1 cellular context compared by ENCODE assay signal in genomic region chr17:60135160-60135950, GRCh38.
TF ChIP-seq lines count a peak whose summit lies in the region.

No MANE protein-coding gene starts in this region.

TF ChIP-seq in HepG2, 621 proteins besides CTCF, POLR2A, EP300 and RAD21 (continued from another document and continues in another):
- TF ChIP-seq, protein P1, sequence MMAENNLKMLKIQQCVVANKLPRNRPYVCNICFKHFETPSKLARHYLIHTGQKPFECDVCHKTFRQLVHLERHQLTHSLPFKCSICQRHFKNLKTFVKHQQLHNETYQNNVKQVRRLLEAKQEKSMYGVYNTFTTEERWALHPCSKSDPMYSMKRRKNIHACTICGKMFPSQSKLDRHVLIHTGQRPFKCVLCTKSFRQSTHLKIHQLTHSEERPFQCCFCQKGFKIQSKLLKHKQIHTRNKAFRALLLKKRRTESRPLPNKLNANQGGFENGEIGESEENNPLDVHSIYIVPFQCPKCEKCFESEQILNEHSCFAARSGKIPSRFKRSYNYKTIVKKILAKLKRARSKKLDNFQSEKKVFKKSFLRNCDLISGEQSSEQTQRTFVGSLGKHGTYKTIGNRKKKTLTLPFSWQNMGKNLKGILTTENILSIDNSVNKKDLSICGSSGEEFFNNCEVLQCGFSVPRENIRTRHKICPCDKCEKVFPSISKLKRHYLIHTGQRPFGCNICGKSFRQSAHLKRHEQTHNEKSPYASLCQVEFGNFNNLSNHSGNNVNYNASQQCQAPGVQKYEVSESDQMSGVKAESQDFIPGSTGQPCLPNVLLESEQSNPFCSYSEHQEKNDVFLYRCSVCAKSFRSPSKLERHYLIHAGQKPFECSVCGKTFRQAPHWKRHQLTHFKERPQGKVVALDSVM (CRISPR knock-in tag; IDR thresholded peaks at IDR 0.05): no peak
- TF ChIP-seq ZC3H13 (CRISPR knock-in tag; IDR thresholded peaks at IDR 0.05): no peak
- TF ChIP-seq ZSCAN29 (CRISPR knock-in tag; conservative IDR thresholded peaks at IDR 0.05): no peak
- TF ChIP-seq SIX1 (CRISPR knock-in tag; IDR thresholded peaks at IDR 0.05; ENCODE audit: borderline replicate concordance): no peak; the same call in 1 of the 2 replicates
- TF ChIP-seq ZNF878 (CRISPR knock-in tag; IDR thresholded peaks at IDR 0.05): no peak
- TF ChIP-seq TAF15 (IDR thresholded peaks at IDR 0.05; ENCODE audit: low read depth, low read length, poor library complexity, severe bottlenecking): no peak
- TF ChIP-seq JUNB (CRISPR knock-in tag; IDR thresholded peaks at IDR 0.05; ENCODE audit: borderline replicate concordance): no peak; the same call in 1 of the 2 replicates
- no peak for TF ChIP-seq NR2C2 (CRISPR knock-in tag; IDR thresholded peaks at IDR 0.05; ENCODE audit: borderline replicate concordance)
- 0 out of 2 replicates have a peak, but pooled peaks have one; percentile 32 for TF ChIP-seq ARHGAP35 (CRISPR knock-in tag; IDR thresholded peaks at IDR 0.05; ENCODE audit: borderline replicate concordance)
- TF ChIP-seq CBX1 (IDR thresholded peaks at IDR 0.05; ENCODE audit: low read depth): no peak
- TF ChIP-seq ZNF564 (CRISPR knock-in tag; IDR thresholded peaks at IDR 0.05): peak; percentile 73; the same call in 1 of the 2 replicates
- no peak for TF ChIP-seq SNAI1 (CRISPR knock-in tag; IDR thresholded peaks at IDR 0.05; ENCODE audit: borderline replicate concordance)
- TF ChIP-seq MLX (CRISPR knock-in tag; IDR thresholded peaks at IDR 0.05): no peak
- TF ChIP-seq MXD4 (CRISPR knock-in tag; IDR thresholded peaks at IDR 0.05): peak; percentile 79
- TF ChIP-seq, protein P2, sequence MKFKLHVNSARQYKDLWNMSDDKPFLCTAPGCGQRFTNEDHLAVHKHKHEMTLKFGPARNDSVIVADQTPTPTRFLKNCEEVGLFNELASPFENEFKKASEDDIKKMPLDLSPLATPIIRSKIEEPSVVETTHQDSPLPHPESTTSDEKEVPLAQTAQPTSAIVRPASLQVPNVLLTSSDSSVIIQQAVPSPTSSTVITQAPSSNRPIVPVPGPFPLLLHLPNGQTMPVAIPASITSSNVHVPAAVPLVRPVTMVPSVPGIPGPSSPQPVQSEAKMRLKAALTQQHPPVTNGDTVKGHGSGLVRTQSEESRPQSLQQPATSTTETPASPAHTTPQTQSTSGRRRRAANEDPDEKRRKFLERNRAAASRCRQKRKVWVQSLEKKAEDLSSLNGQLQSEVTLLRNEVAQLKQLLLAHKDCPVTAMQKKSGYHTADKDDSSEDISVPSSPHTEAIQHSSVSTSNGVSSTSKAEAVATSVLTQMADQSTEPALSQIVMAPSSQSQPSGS (CRISPR knock-in tag; IDR thresholded peaks at IDR 0.05): peak; percentile 74; the same call in 1 of the 2 replicates
- TF ChIP-seq PPARG (CRISPR knock-in tag; conservative IDR thresholded peaks at IDR 0.05): 0 out of 2 replicates have a peak, but pooled peaks have one; percentile 39
- no peak for TF ChIP-seq PHB2 (IDR thresholded peaks at IDR 0.05; ENCODE audit: partially characterized antibody)
- peak; percentile 71; the same call in 1 of the 2 replicates for TF ChIP-seq ZNF670 (CRISPR knock-in tag; IDR thresholded peaks at IDR 0.05; ENCODE audit: borderline replicate concordance)
- peak; percentile 76 for TF ChIP-seq ZBTB20 (CRISPR knock-in tag; IDR thresholded peaks at IDR 0.05; ENCODE audit: borderline replicate concordance, low read depth)
- TF ChIP-seq ZFP62 (CRISPR knock-in tag; IDR thresholded peaks at IDR 0.05): 0 out of 2 replicates have a peak, but pooled peaks have one; percentile 48
- peak; percentile 97 for TF ChIP-seq NFAT5 (CRISPR knock-in tag; IDR thresholded peaks at IDR 0.05)
- peak; percentile 43; the same call in 1 of the 2 replicates for TF ChIP-seq RBFOX2 (IDR thresholded peaks at IDR 0.05; ENCODE audit: low read depth, low read length)
- peak; percentile 74; the same call in 1 of the 2 replicates for TF ChIP-seq ZNF580 (CRISPR knock-in tag; IDR thresholded peaks at IDR 0.05; ENCODE audit: borderline replicate concordance, low read depth)
- TF ChIP-seq ZNF232 (CRISPR knock-in tag; IDR thresholded peaks at IDR 0.05; ENCODE audit: borderline replicate concordance): peak; percentile 83; the same call in 1 of the 2 replicates
- TF ChIP-seq, protein P3, sequence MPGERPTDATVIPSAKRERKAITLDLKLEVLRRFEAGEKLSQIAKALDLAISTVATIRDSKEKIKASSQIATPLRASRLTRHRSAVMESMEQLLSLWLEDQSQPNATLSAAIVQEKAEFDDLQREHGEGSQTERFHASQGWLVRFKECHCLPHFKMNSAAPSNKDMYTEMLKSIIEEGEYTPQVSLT (CRISPR knock-in tag; IDR thresholded peaks at IDR 0.05; ENCODE audit: borderline replicate concordance, low read depth): no peak
- peak; percentile 84; the same call in 1 of the 2 replicates for TF ChIP-seq ZFP41 (CRISPR knock-in tag; IDR thresholded peaks at IDR 0.05; ENCODE audit: borderline replicate concordance)
- peak; percentile 50 for TF ChIP-seq RXRB (CRISPR knock-in tag; IDR thresholded peaks at IDR 0.05; ENCODE audit: borderline replicate concordance)
- peak; percentile 85 for TF ChIP-seq KLF6 (CRISPR knock-in tag; IDR thresholded peaks at IDR 0.05)
- TF ChIP-seq, protein P4, sequence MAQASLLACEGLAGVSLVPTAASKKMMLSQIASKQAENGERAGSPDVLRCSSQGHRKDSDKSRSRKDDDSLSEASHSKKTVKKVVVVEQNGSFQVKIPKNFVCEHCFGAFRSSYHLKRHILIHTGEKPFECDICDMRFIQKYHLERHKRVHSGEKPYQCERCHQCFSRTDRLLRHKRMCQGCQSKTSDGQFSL (CRISPR knock-in tag; IDR thresholded peaks at IDR 0.05): peak; percentile 90
- peak; percentile 44; the same call in 1 of the 2 replicates for TF ChIP-seq POLR2AphosphoS5 (IDR thresholded peaks at IDR 0.05; ENCODE audit: low read depth, low read length)
- TF ChIP-seq ZNF609 (CRISPR knock-in tag; IDR thresholded peaks at IDR 0.05; ENCODE audit: borderline replicate concordance): peak; percentile 58; the same call in 1 of the 2 replicates
- no peak for TF ChIP-seq ZNF3 (CRISPR knock-in tag; IDR thresholded peaks at IDR 0.05)
- TF ChIP-seq SCMH1 (CRISPR knock-in tag; IDR thresholded peaks at IDR 0.05; ENCODE audit: borderline replicate concordance): no peak
- peak; percentile 79 for TF ChIP-seq IRF2 (CRISPR knock-in tag; IDR thresholded peaks at IDR 0.05)
- TF ChIP-seq HOXD1 (CRISPR knock-in tag; IDR thresholded peaks at IDR 0.05): peak; percentile 92
- TF ChIP-seq MED8 (CRISPR knock-in tag; IDR thresholded peaks at IDR 0.05; ENCODE audit: insufficient replicate concordance): peak; percentile 53
- TF ChIP-seq, protein P5, sequence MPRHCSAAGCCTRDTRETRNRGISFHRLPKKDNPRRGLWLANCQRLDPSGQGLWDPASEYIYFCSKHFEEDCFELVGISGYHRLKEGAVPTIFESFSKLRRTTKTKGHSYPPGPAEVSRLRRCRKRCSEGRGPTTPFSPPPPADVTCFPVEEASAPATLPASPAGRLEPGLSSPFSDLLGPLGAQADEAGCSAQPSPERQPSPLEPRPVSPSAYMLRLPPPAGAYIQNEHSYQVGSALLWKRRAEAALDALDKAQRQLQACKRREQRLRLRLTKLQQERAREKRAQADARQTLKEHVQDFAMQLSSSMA (CRISPR knock-in tag; IDR thresholded peaks at IDR 0.05): 0 out of 2 replicates have a peak, but pooled peaks have one; percentile 48
- no peak; the same call in 1 of the 2 replicates for TF ChIP-seq ZIK1 (CRISPR knock-in tag; IDR thresholded peaks at IDR 0.05; ENCODE audit: borderline replicate concordance, low read depth)
- peak; percentile 96 for TF ChIP-seq KMT2B (CRISPR knock-in tag; IDR thresholded peaks at IDR 0.05)
- TF ChIP-seq NR2F6 (IDR thresholded peaks at IDR 0.05): no peak
- no peak for TF ChIP-seq NR2F6 (CRISPR knock-in tag; IDR thresholded peaks at IDR 0.05)
- TF ChIP-seq RBM22 (optimal IDR thresholded peaks at IDR 0.05; ENCODE audit: low read length): no peak
- no peak for TF ChIP-seq FIP1L1 (IDR thresholded peaks at IDR 0.05; ENCODE audit: borderline replicate concordance, insufficient read depth, low read depth, low read length)
- TF ChIP-seq ZSCAN12 (CRISPR knock-in tag; IDR thresholded peaks at IDR 0.05): peak; percentile 69; the same call in 1 of the 2 replicates
- TF ChIP-seq ZNF773 (CRISPR knock-in tag; IDR thresholded peaks at IDR 0.05; ENCODE audit: borderline replicate concordance): peak; percentile 98
- TF ChIP-seq MIXL1 (CRISPR knock-in tag; IDR thresholded peaks at IDR 0.05): 0 out of 2 replicates have a peak, but pooled peaks have one; percentile 15
- peak; percentile 63; the same call in 1 of the 2 replicates for TF ChIP-seq SP140L (CRISPR knock-in tag; IDR thresholded peaks at IDR 0.05; ENCODE audit: borderline replicate concordance)
- TF ChIP-seq ZNF205 (CRISPR knock-in tag; IDR thresholded peaks at IDR 0.05): 0 out of 2 replicates have a peak, but pooled peaks have one; percentile 53
- TF ChIP-seq MTF2 (CRISPR knock-in tag; IDR thresholded peaks at IDR 0.05; ENCODE audit: borderline replicate concordance): no peak
- peak; percentile 55; the same call in 1 of the 2 replicates for TF ChIP-seq DMAP1 (CRISPR knock-in tag; IDR thresholded peaks at IDR 0.05)
- TF ChIP-seq ZNF234 (CRISPR knock-in tag; conservative IDR thresholded peaks at IDR 0.05): no peak
- no peak for TF ChIP-seq NPAS2 (CRISPR knock-in tag; IDR thresholded peaks at IDR 0.05; ENCODE audit: borderline replicate concordance)
- TF ChIP-seq RFXAP (CRISPR knock-in tag; IDR thresholded peaks at IDR 0.05; ENCODE audit: borderline replicate concordance): peak; percentile 94
